Comparison of ENCODE assay signal across 8 cellular contexts in the genomic region with DNA sequence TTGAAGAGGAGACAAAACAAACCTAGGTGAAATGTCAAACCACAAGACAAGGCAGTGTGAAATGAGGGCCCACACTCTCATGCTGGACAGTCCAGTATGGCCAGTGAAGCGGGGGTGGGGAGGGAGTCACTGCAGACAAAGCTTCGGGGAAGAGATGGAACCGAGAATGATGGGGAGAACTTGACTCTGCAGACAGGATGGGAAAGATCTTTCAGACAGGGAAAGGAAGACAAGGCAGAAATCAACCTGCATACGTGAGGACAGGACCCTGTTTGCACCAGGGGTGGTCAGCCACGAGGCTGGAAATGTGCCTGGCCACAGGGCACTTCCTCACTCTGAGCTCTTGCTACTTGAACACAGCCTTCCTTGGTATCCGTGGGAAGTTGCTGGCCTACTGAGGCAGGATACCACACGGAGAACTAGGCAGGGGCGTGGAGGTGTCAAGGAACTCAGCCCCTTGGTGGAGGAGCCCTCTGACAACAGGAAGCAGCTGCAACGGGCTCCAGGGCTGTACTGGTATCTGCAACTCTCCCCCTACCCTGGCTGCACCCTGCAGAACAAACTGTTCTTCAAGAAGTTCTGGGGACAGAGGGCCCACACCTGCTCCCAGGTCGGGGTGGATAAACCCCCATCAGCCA. TPM values are rescaled to one million over a fixed set of nuclear protein-coding genes. Genes with fewer than 3 reads are reported as not detected.
A peak's percentile ranks its signal among the peaks of the same experiment; 100 is the strongest.
DNase-seq lines count a peak whose midpoint lies in the region; FAIRE-seq and TF ChIP-seq lines count a peak whose summit lies in the region.

No MANE protein-coding gene starts in this region.

- no peaks in the 10 kb centered on the region for H3K36me3 ChIP-seq in A673 (ENCODE audit: insufficient read depth, low read length, poor library complexity, severe bottlenecking)
- H3K36me3 ChIP-seq in mesodermal cell (ENCODE audit: control insufficient read depth, insufficient read depth, low read length): peaks cover 4% of the 10 kb centered on the region

- peaks cover 43% of the 10 kb centered on the region for H3K4me1 Mint-ChIP-seq in HFFc6 (ENCODE audit: low read depth)
- peaks cover 89% of the 10 kb centered on the region for H3K4me1 Mint-ChIP-seq in activated T-helper 1 cell treated with anti-CD3 and anti-CD28 coated beads, Interleukin-12 subunit alpha, Interleukin-12 subunit beta, Interleukin-2, Interleukin-4 antibody, amounts not matched to agents 30 ng/mL and 10 ng/mL and 1 ng/mL, durations not matched to agents 14 hours and 24 hours and 36 hours (ENCODE audit: low read depth)

- DNase-seq in A673 (ENCODE audit: low spot score) (no peak), HFFc6 (no peak), NCI-H2227 (lab: John Stamatoyannopoulos, UW; ENCODE audit: unreplicated experiment) (no peak), HT-29 (ENCODE audit: low spot score) (no peak), iPS-NIHi7 (ENCODE audit: extremely low spot score) (no peak), D721Med (ENCODE audit: insufficient read length, low spot score) (no peak)
- no peak for DNase-seq in activated T-helper 1 cell treated with anti-CD3 and anti-CD28 coated beads, Interleukin-12 subunit alpha, Interleukin-12 subunit beta, Interleukin-2, Interleukin-4 antibody, amounts not matched to agents 30 ng/mL and 10 ng/mL and 1 ng/mL, durations not matched to agents 14 hours and 24 hours and 36 hours (ENCODE audit: low spot score)

- FAIRE-seq in D721Med (lab: Jason Lieb, UNC): no peak

- H3K27ac Mint-ChIP-seq in HFFc6: peak overlapping the region; percentile 95
- peak overlapping the region; percentile 97 for H3K27ac Mint-ChIP-seq in activated T-helper 1 cell treated with anti-CD3 and anti-CD28 coated beads, Interleukin-12 subunit alpha, Interleukin-12 subunit beta, Interleukin-2, Interleukin-4 antibody, amounts not matched to agents 30 ng/mL and 10 ng/mL and 1 ng/mL, durations not matched to agents 14 hours and 24 hours and 36 hours

- H3K27me3 Mint-ChIP-seq in HFFc6 (ENCODE audit: insufficient read depth): no peaks in the 10 kb centered on the region; the same call in 1 of the 2 replicates
- H3K27me3 Mint-ChIP-seq in activated T-helper 1 cell treated with anti-CD3 and anti-CD28 coated beads, Interleukin-12 subunit alpha, Interleukin-12 subunit beta, Interleukin-2, Interleukin-4 antibody, amounts not matched to agents 30 ng/mL and 10 ng/mL and 1 ng/mL, durations not matched to agents 14 hours and 24 hours and 36 hours (ENCODE audit: insufficient read depth): no peaks in the 10 kb centered on the region

- H3K9me3 Mint-ChIP-seq in HFFc6: 0 out of 2 replicates have a peak, but pooled peaks cover 4% of the 10 kb centered on the region
- no peaks in the 10 kb centered on the region for H3K9me3 Mint-ChIP-seq in activated T-helper 1 cell treated with anti-CD3 and anti-CD28 coated beads, Interleukin-12 subunit alpha, Interleukin-12 subunit beta, Interleukin-2, Interleukin-4 antibody, amounts not matched to agents 30 ng/mL and 10 ng/mL and 1 ng/mL, durations not matched to agents 14 hours and 24 hours and 36 hours

- WGBS in mesodermal cell (ENCODE audit: insufficient coverage in 2 of 2), 2 experiments: 83 to 84% methylated on average over 10 of the region's 10 CpGs

- no peak overlapping the region for H3K4me3 ChIP-seq in A673 (ENCODE audit: low read depth, low read length, poor library complexity, severe bottlenecking)
- H3K4me3 ChIP-seq in mesodermal cell (ENCODE audit: extremely low read depth, insufficient read depth, low read length, poor library complexity, severe bottlenecking): no peak overlapping the region

- peaks cover 39% of the 10 kb centered on the region for H3K4me1 ChIP-seq in A673 (ENCODE audit: insufficient read depth, low read length, poor library complexity, severe bottlenecking)
- peaks cover 51% of the 10 kb centered on the region for H3K4me1 ChIP-seq in mesodermal cell (ENCODE audit: control insufficient read depth, insufficient read depth, low read length, poor library complexity, severe bottlenecking)

- POLR2A ChIA-PET in A673 (lab: Charles Lee; ENCODE audit: low non-redundant PET): no interaction called here

- H3K36me3 Mint-ChIP-seq in HFFc6 (ENCODE audit: low read depth): no peaks in the 10 kb centered on the region
- peaks cover 8% of the 10 kb centered on the region for H3K36me3 Mint-ChIP-seq in activated T-helper 1 cell treated with anti-CD3 and anti-CD28 coated beads, Interleukin-12 subunit alpha, Interleukin-12 subunit beta, Interleukin-2, Interleukin-4 antibody, amounts not matched to agents 30 ng/mL and 10 ng/mL and 1 ng/mL, durations not matched to agents 14 hours and 24 hours and 36 hours (ENCODE audit: low read depth)

- H3K9me3 ChIP-seq in A673 (ENCODE audit: low read depth, low read length, poor library complexity, severe bottlenecking) (no peaks in the 10 kb centered on the region), mesodermal cell (ENCODE audit: control insufficient read depth, low read length) (no peaks in the 10 kb centered on the region)

- CTCF ChIA-PET in A673 (lab: Charles Lee): interaction anchor here (1.1 to 2.4 kb wide), 2 partner anchors 57 to 225 kb away, joined by 3 to 9 read pairs; no protein-coding TSS in a partner anchor

- H3K4me3 Mint-ChIP-seq in HFFc6: peak overlapping the region; percentile 6
- H3K4me3 Mint-ChIP-seq in activated T-helper 1 cell treated with anti-CD3 and anti-CD28 coated beads, Interleukin-12 subunit alpha, Interleukin-12 subunit beta, Interleukin-2, Interleukin-4 antibody, amounts not matched to agents 30 ng/mL and 10 ng/mL and 1 ng/mL, durations not matched to agents 14 hours and 24 hours and 36 hours: peak overlapping the region; percentile 77

- no peak for TF ChIP-seq CTCF in A673 (conservative IDR thresholded peaks at IDR 0.05; ENCODE audit: low read depth, low read length)
- TF ChIP-seq CTCF in HFFc6 (IDR thresholded peaks at IDR 0.05): no peak
- TF ChIP-seq CTCF in D721Med (IDR thresholded peaks at IDR 0.05; ENCODE audit: insufficient read depth, missing control alignments): no peak

- intact Hi-C loops in A673 (cut with micrococcal nuclease; ENCODE audit: unreplicated experiment): loop anchor here (10.0 kb wide), 1 partner anchor 377 kb away; no protein-coding TSS in a partner anchor
- intact Hi-C loops in activated T-helper 1 cell treated with anti-CD3 and anti-CD28 coated beads, Interleukin-12 subunit alpha, Interleukin-12 subunit beta, Interleukin-2, Interleukin-4 antibody, amounts not matched to agents 30 ng/mL and 10 ng/mL and 1 ng/mL, durations not matched to agents 14 hours and 24 hours and 36 hours (cut with micrococcal nuclease): loop anchor here (5.0 kb wide), 2 partner anchors 274 to 426 kb away; a partner anchor contains a TSS

- peak overlapping the region; percentile 69 for H3K27ac ChIP-seq in A673 (ENCODE audit: low read depth, low read length, poor library complexity, severe bottlenecking)
- H3K27ac ChIP-seq in mesodermal cell (ENCODE audit: low read depth, low read length, severe bottlenecking): peak overlapping the region; percentile 45

- BruUV-seq in A673 (replicated peaks; lab: Mats Ljungman, UMichigan): no TSS peak

- no peaks in the 10 kb centered on the region for H3K27me3 ChIP-seq in A673 (replicated peaks; ENCODE audit: insufficient read depth, low read depth, low read length, poor library complexity)

RNA-seq across cellular contexts. Expression of a gene that starts 9.3 kb away (rescaled TPM):
- 272 and 274 TPM in 2 replicates for total RNA-seq in A673 (2021)
- 100 to 1,000 TPM; 177 to 227 (median 212) TPM for total RNA-seq in HFFc6 (2021; fragmentation: NEBNext Ultra II Directional; extraction: Animal tissue kit (Norgen Biotek cat#: 25700))
- 144 and 147 TPM in 2 replicates for total RNA-seq in activated T-helper 1 cell treated with anti-CD3 and anti-CD28 coated beads, Interleukin-12 subunit alpha, Interleukin-12 subunit beta, Interleukin-2, Interleukin-4 antibody, amounts not matched to agents 30 ng/mL and 10 ng/mL and 1 ng/mL, durations not matched to agents 14 hours and 24 hours and 36 hours
- polyA plus RNA-seq in mesodermal cell (2013, experiment 1 of 2): 633 TPM
- 649 TPM for polyA plus RNA-seq in mesodermal cell (2013, experiment 2 of 2)
- total RNA-seq in HT-29 (2014; rRNA removed; shearing (Covaris generic)): 245 and 295 TPM in 2 replicates
